8 cellular contexts compared by ENCODE assay signal in the genomic region with DNA sequence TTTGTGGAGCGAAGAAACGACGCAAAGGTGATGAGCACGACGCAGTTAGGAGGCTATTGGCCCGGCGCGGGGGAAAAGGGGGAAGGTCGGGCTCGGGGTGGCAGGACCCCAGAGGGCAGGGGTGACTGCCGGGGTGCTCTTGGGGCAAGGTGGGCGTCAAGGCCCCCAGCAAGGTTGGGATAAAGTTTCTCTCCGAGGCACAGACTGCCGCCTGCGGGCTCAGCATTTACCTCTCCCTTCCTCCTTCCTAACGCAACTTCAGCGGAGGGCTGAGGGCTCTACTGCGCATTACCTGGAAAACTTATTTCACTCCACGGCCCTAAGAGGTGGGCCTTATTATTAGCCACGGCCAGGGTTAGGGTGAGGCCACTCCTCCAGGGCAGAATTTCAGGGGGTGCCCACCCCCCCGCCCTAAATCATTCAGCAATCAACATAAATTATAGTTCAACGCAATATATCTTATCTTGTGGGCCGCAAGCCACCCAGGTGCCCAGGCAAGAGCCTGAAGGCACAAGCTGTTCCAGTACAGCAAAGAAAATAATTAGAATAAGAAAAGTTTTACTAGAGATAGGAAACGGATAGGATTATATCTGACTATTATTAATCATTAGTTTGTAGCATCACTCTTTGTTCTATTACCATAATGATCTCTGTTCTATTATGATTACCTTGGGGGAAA. TPM values are rescaled to one million over a fixed set of nuclear protein-coding genes. Genes with fewer than 3 reads are reported as not detected.
DNase-seq lines count a peak whose midpoint lies in the region; ATAC-seq and TF ChIP-seq lines count a peak whose summit lies in the region.
"Not testable (repeated sequence)": the region's sequence is repeated elsewhere in the genome, so short reads cannot be mapped to it uniquely, and the experiment has no call there.
"Had no signal": no experiment of that assay in that cellular context is flagged by ENCODE, and none has a peak within 500 bp of the region (broad histone marks: within the 10 kb centered on the region; RNA-seq: fewer than 3 reads in every experiment).

No MANE protein-coding gene starts in this region.

- not testable (repeated sequence) for TF ChIP-seq CTCF in GM12864 (IDR thresholded peaks at IDR 0.05; ENCODE audit: low read depth, low read length, missing control alignments); nephron (IDR thresholded peaks at IDR 0.05; ENCODE audit: unreplicated experiment in 3 of 3)

- CTCF ChIA-PET in activated naive CD4-positive, alpha-beta T cell treated with anti-CD3 and anti-CD28 coated beads, Interleukin-2, amount 10 ng/mL, durations not matched to agents 7 days and 5 days (lab: Charles Lee) = not testable (repeated sequence)

- not testable (repeated sequence) for H3K36me3 Mint-ChIP-seq in T-helper 17 cell (ENCODE audit: low read depth); activated naive CD4-positive, alpha-beta T cell treated with anti-CD3 and anti-CD28 coated beads, Interleukin-2, amount 10 ng/mL, durations not matched to agents 7 days and 5 days; immature natural killer cell; nephron (ENCODE audit: low read depth)

- not testable (repeated sequence) for H3K9me3 ChIP-seq in T-helper 17 cell (ENCODE audit: control insufficient read depth, low read length, poor library complexity, severe bottlenecking)

- not testable (repeated sequence) for ATAC-seq in T-helper 17 cell

- H3K27ac Mint-ChIP-seq in T-helper 17 cell = not testable (repeated sequence)
- H3K27ac Mint-ChIP-seq in activated naive CD4-positive, alpha-beta T cell treated with anti-CD3 and anti-CD28 coated beads, Interleukin-2, amount 10 ng/mL, durations not matched to agents 7 days and 5 days = peak overlapping the region; percentile 43
- H3K27ac Mint-ChIP-seq in immature natural killer cell (peak overlapping the region in 3 of 6 donors; percentile 25 to 56 (median 39)), nephron (peak overlapping the region; percentile 10 to 76 (median 45))

- H3K27me3 Mint-ChIP-seq in T-helper 17 cell; activated naive CD4-positive, alpha-beta T cell treated with anti-CD3 and anti-CD28 coated beads, Interleukin-2, amount 10 ng/mL, durations not matched to agents 7 days and 5 days; immature natural killer cell (ENCODE audit: low read depth in 3 of 3); nephron (ENCODE audit: low read depth): not testable (repeated sequence)

- not testable (repeated sequence) for H3K4me1 Mint-ChIP-seq in T-helper 17 cell; activated naive CD4-positive, alpha-beta T cell treated with anti-CD3 and anti-CD28 coated beads, Interleukin-2, amount 10 ng/mL, durations not matched to agents 7 days and 5 days; immature natural killer cell; nephron

- H3K4me3 ChIP-seq in GM12864 (ENCODE audit: low read depth, low read length) = peak overlapping the region; percentile 32; the same call in 1 of the 2 replicates

- not testable (repeated sequence) for H3K9me3 Mint-ChIP-seq in activated naive CD4-positive, alpha-beta T cell treated with anti-CD3 and anti-CD28 coated beads, Interleukin-2, amount 10 ng/mL, durations not matched to agents 7 days and 5 days; immature natural killer cell; nephron

- DNase-seq in GM12864 (ENCODE audit: low read depth) = not testable (repeated sequence)
- DNase-seq in T-helper 17 cell (peak in 2 of 3 donors; percentile 14 to 27), ecto neural progenitor cell (ENCODE audit: low spot score) (peak; percentile 65), immature natural killer cell (peak in 1 of 3 donors; percentile 11)
- DNase-seq in activated naive CD4-positive, alpha-beta T cell treated with anti-CD3 and anti-CD28 coated beads, Interleukin-2, amount 10 ng/mL, durations not matched to agents 7 days and 5 days = peak; percentile 50
- DNase-seq in stimulated activated CD4-positive, alpha-beta T cell treated with anti-CD3 and anti-CD28 coated beads, Interleukin-15, amount 100 ng/mL, for 24 hours = peak; percentile 17

- H3K4me3 Mint-ChIP-seq in T-helper 17 cell = peak overlapping the region; percentile 70
- peak overlapping the region; percentile 50 for H3K4me3 Mint-ChIP-seq in activated naive CD4-positive, alpha-beta T cell treated with anti-CD3 and anti-CD28 coated beads, Interleukin-2, amount 10 ng/mL, durations not matched to agents 7 days and 5 days
- H3K4me3 Mint-ChIP-seq in immature natural killer cell = peak overlapping the region in 4 of 5 donors; percentile 15 to 66 (median 50)
- peak overlapping the region; percentile 15 to 72 (median 69) for H3K4me3 Mint-ChIP-seq in nephron

RNA-seq across cellular contexts. Expression of a gene that starts 1.6 kb away (rescaled TPM):
- 1,000 to 10,000 TPM; 3,838 to 5,780 TPM for total RNA-seq in T-helper 17 cell
- polyA plus RNA-seq in immature natural killer cell = not detected
- total RNA-seq: dermis microvascular lymphatic vessel endothelial cell had no signal

RNA-seq across cellular contexts. Expression of a gene that starts 3.7 kb away (rescaled TPM):
- under 1 TPM; 0.40 to 0.60 TPM for total RNA-seq in T-helper 17 cell
- 1 to 10 TPM in 1 of 3 donors, not detected in 2; 1.2 TPM for polyA plus RNA-seq in immature natural killer cell
- total RNA-seq: dermis microvascular lymphatic vessel endothelial cell had no signal

RNA-seq across cellular contexts. Expression of a gene that starts 20.5 kb away (rescaled TPM):
- 10 to 100 TPM in 1 of 2 donors, 1 to 10 TPM in 1; 7.0 to 10.0 TPM for total RNA-seq in T-helper 17 cell
- 1 to 10 TPM; 2.5 to 7.9 (median 3.5) TPM for polyA plus RNA-seq in immature natural killer cell
